Comparison of ENCODE assay signal across 8 cellular contexts in genomic region chr1:15411593-15412487, GRCh38. TPM values are rescaled to one million over a fixed set of nuclear protein-coding genes. Genes with fewer than 3 reads are reported as not detected.
DNase-seq lines count a peak whose midpoint lies in the region; ATAC-seq and TF ChIP-seq lines count a peak whose summit lies in the region.

No MANE protein-coding gene starts in this region.

- no peaks in the 10 kb centered on the region for H3K9me3 Mint-ChIP-seq in WTC11
- no peaks in the 10 kb centered on the region for H3K9me3 Mint-ChIP-seq in naive thymus-derived CD4-positive, alpha-beta T cell

- TF ChIP-seq CTCF in WTC11 (IDR thresholded peaks at IDR 0.05) (no peak), vagina (IDR thresholded peaks at IDR 0.05) (no peak)

- no peak overlapping the region for H3K27ac Mint-ChIP-seq in WTC11
- peak overlapping the region; percentile 21 to 95 (median 78) for H3K27ac Mint-ChIP-seq in naive thymus-derived CD4-positive, alpha-beta T cell

- TF ChIP-seq POLR2A in vagina (IDR thresholded peaks at IDR 0.05) = no peak

- peaks cover 7% of the 10 kb centered on the region for H3K36me3 ChIP-seq in effector memory CD4-positive, alpha-beta T cell (ENCODE audit: control insufficient read depth, insufficient read depth, low read length)
- peaks cover 0 to 10% (median 0%) of the 10 kb centered on the region in 3 experiments for H3K36me3 ChIP-seq in naive thymus-derived CD4-positive, alpha-beta T cell (ENCODE audit: control insufficient read depth in 2 of 3, insufficient read depth in 3 of 3, low read length in 3 of 3)
- H3K36me3 ChIP-seq in vagina = no peaks in the 10 kb centered on the region

- H3K4me3 ChIP-seq in effector memory CD4-positive, alpha-beta T cell (ENCODE audit: insufficient read depth, low read depth, low read length, poor library complexity, severe bottlenecking) = peak overlapping the region; percentile 91
- peak overlapping the region; percentile 77 for H3K4me3 ChIP-seq in naive thymus-derived CD4-positive, alpha-beta T cell (ENCODE audit: low read length)
- H3K4me3 ChIP-seq in vagina = peak overlapping the region; percentile 69 to 81

- H3K4me1 ChIP-seq in effector memory CD4-positive, alpha-beta T cell (ENCODE audit: control insufficient read depth, insufficient read depth, low read length, poor library complexity, severe bottlenecking) = peaks cover 53% of the 10 kb centered on the region
- H3K4me1 ChIP-seq in naive thymus-derived CD4-positive, alpha-beta T cell (ENCODE audit: control insufficient read depth in 2 of 2, insufficient read depth in 2 of 2, low read length in 2 of 2) = peaks cover 32 to 74% of the 10 kb centered on the region in 2 donors
- H3K4me1 ChIP-seq in vagina = peaks cover 78% of the 10 kb centered on the region

- POLR2A ChIA-PET in WTC11 (lab: Charles Lee) = interaction anchor here (0.6 kb wide), 1 partner anchor 20 kb away, joined by 3 read pairs; no protein-coding TSS in a partner anchor
- POLR2A ChIA-PET in naive thymus-derived CD4-positive, alpha-beta T cell (lab: Charles Lee) = interaction anchor here (0.6 to 0.7 kb wide), 2 partner anchors 161 to 421 kb away, joined by 3 read pairs; no protein-coding TSS in a partner anchor

- intact Hi-C loops in naive thymus-derived CD4-positive, alpha-beta T cell (cut with micrococcal nuclease) = no loop called here
- intact Hi-C loops in vagina (cut with DNase I) = no loop called here

- no peaks in the 10 kb centered on the region for H3K27me3 ChIP-seq in effector memory CD4-positive, alpha-beta T cell (replicated peaks; ENCODE audit: control insufficient read depth, insufficient read depth, low read length, poor library complexity, severe bottlenecking)
- no peaks in the 10 kb centered on the region for H3K27me3 ChIP-seq in naive thymus-derived CD4-positive, alpha-beta T cell (ENCODE audit: control insufficient read depth in 2 of 2, insufficient read depth in 2 of 2, low read length in 2 of 2)
- no peaks in the 10 kb centered on the region for H3K27me3 ChIP-seq in vagina

- DNase-seq in AML-193 (lab: John Stamatoyannopoulos, UW) = peak; percentile 85 to 90
- DNase-seq in WTC11 (ENCODE audit: low spot score) = no peak
- peak in 2 of 3 donors; percentile 50 to 59 for DNase-seq in effector memory CD4-positive, alpha-beta T cell
- DNase-seq in naive thymus-derived CD4-positive, alpha-beta T cell = peak in 4 of 9 donors; percentile 17 to 42 (median 20)
- no peak for DNase-seq in vagina (ENCODE audit: extremely low spot score in 2 of 2)
- no peak for DNase-seq in epidermal melanocyte (ENCODE audit: insufficient read length, low spot score)

- H3K4me3 Mint-ChIP-seq in WTC11 = peak overlapping the region; percentile 41
- H3K4me3 Mint-ChIP-seq in naive thymus-derived CD4-positive, alpha-beta T cell = peak overlapping the region; percentile 72 to 99 (median 92)

- H3K4me1 Mint-ChIP-seq in WTC11 = peaks cover 24% of the 10 kb centered on the region
- H3K4me1 Mint-ChIP-seq in naive thymus-derived CD4-positive, alpha-beta T cell = peaks cover 14 to 68% (median 51%) of the 10 kb centered on the region in 7 donors

- ATAC-seq in GM19372 (IDR thresholded peaks at IDR 0.05; ENCODE audit: low read depth, unreplicated experiment) (peak; percentile 40), HG03521 (IDR thresholded peaks at IDR 0.05; ENCODE audit: unreplicated experiment) (peak; percentile 42), WTC11 (no peak)
- ATAC-seq in naive thymus-derived CD4-positive, alpha-beta T cell = peak; percentile 38

- H3K27ac ChIP-seq in effector memory CD4-positive, alpha-beta T cell (ENCODE audit: insufficient read depth, low read length, poor library complexity, severe bottlenecking) = peak overlapping the region; percentile 89
- H3K27ac ChIP-seq in naive thymus-derived CD4-positive, alpha-beta T cell (ENCODE audit: low read depth, low read length) = peak overlapping the region; percentile 94
- peak overlapping the region; percentile 93 for H3K27ac ChIP-seq in vagina

- H3K9me3 ChIP-seq in effector memory CD4-positive, alpha-beta T cell (ENCODE audit: control insufficient read depth, low read length) = no peaks in the 10 kb centered on the region
- H3K9me3 ChIP-seq in naive thymus-derived CD4-positive, alpha-beta T cell (ENCODE audit: control insufficient read depth in 2 of 3, low read length in 3 of 3) = no peaks in the 10 kb centered on the region
- no peaks in the 10 kb centered on the region for H3K9me3 ChIP-seq in vagina

- H3K27me3 Mint-ChIP-seq in WTC11 (ENCODE audit: low read depth) = peaks cover 46% of the 10 kb centered on the region
- H3K27me3 Mint-ChIP-seq in naive thymus-derived CD4-positive, alpha-beta T cell = peaks cover 0 to 21% (median 0%) of the 10 kb centered on the region in 5 donors

- CTCF ChIA-PET in WTC11 (lab: Charles Lee) = interaction anchor here (0.9 to 1.4 kb wide), 2 partner anchors 19 to 283 kb away, joined by 3 to 7 read pairs; no protein-coding TSS in a partner anchor
- CTCF ChIA-PET in naive thymus-derived CD4-positive, alpha-beta T cell (lab: Charles Lee) = interaction anchor here (0.5 to 1.3 kb wide), 2 partner anchors 88 to 1882 kb away, joined by 3 read pairs; no protein-coding TSS in a partner anchor

- H3K36me3 Mint-ChIP-seq in WTC11 = no peaks in the 10 kb centered on the region
- H3K36me3 Mint-ChIP-seq in naive thymus-derived CD4-positive, alpha-beta T cell = peaks cover 0 to 26% (median 0%) of the 10 kb centered on the region in 5 donors

TF ChIP-seq in WTC11, 78 proteins besides CTCF, POLR2A, EP300 and RAD21 (continues in another document):
- no peak for TF ChIP-seq AFF4 (CRISPR knock-in tag; IDR thresholded peaks at IDR 0.05; ENCODE audit: borderline replicate concordance)
- TF ChIP-seq ZNF423 (CRISPR knock-in tag; IDR thresholded peaks at IDR 0.05) = no peak
- no peak for TF ChIP-seq HMGXB4 (CRISPR knock-in tag; IDR thresholded peaks at IDR 0.05)
- no peak for TF ChIP-seq NFATC4 (CRISPR knock-in tag; IDR thresholded peaks at IDR 0.05)
- TF ChIP-seq HMGA2 (CRISPR knock-in tag; IDR thresholded peaks at IDR 0.05) = no peak
- TF ChIP-seq E2F4 (CRISPR knock-in tag; IDR thresholded peaks at IDR 0.05; ENCODE audit: borderline replicate concordance, low read depth) = no peak
- TF ChIP-seq MYBL2 (CRISPR knock-in tag; IDR thresholded peaks at IDR 0.05) = no peak
- TF ChIP-seq NR3C1 (CRISPR knock-in tag; conservative IDR thresholded peaks at IDR 0.05; ENCODE audit: low read depth) = no peak

RNA-seq across cellular contexts. Expression of gene EFHD2, which starts 2.2 kb away (rescaled TPM):
- 19.5 to 23.8 TPM (median 21.9 TPM) in 3 replicates for total RNA-seq in WTC11 (2021)
- total RNA-seq in naive thymus-derived CD4-positive, alpha-beta T cell = 100 to 1,000 TPM in 1 of 5 experiments, 10 to 100 TPM in 4; 29.9 to 258 (median 82.6) TPM
- 10 to 100 TPM; 21.0 to 30.2 TPM for polyA plus RNA-seq in naive thymus-derived CD4-positive, alpha-beta T cell
- 57.2 TPM for total RNA-seq in vagina

RNA-seq across cellular contexts. Expression of gene CTRC, which starts 26.4 kb away (rescaled TPM):
- total RNA-seq in WTC11 (2021) = 1.6 to 2.2 TPM (median 2.2 TPM) in 3 replicates
- total RNA-seq in naive thymus-derived CD4-positive, alpha-beta T cell = 1 to 10 TPM in 2 of 5 experiments, under 1 TPM in 3; 0.12 to 3.0 (median 0.65) TPM
- polyA plus RNA-seq in naive thymus-derived CD4-positive, alpha-beta T cell = not detected
- total RNA-seq in vagina = not detected

RNA-seq across cellular contexts. Expression of gene CELA2A, which starts 44.7 kb away (rescaled TPM):
- total RNA-seq in WTC11 (2021) = 0.83 to 1.1 TPM (median 1.1 TPM) in 3 replicates
- not detected for total RNA-seq in naive thymus-derived CD4-positive, alpha-beta T cell
- not detected for polyA plus RNA-seq in naive thymus-derived CD4-positive, alpha-beta T cell
- not detected for total RNA-seq in vagina

Comparison
In these comparisons a context has a peak if more than half of its experiments do, and no peak if none do; other contexts are left out.
1. DNase-seq: peak in AML-193 (2 of 2) and effector memory CD4-positive, alpha-beta T cell (2 of 3); none in WTC11 (single experiment), vagina (0 of 2) and epidermal melanocyte (single experiment).
2. Peak in every context shown above with its lines, with median percentiles within 50 percentile points of each other: H3K27ac ChIP-seq and H3K4me3 ChIP-seq.